In the genomic region with DNA sequence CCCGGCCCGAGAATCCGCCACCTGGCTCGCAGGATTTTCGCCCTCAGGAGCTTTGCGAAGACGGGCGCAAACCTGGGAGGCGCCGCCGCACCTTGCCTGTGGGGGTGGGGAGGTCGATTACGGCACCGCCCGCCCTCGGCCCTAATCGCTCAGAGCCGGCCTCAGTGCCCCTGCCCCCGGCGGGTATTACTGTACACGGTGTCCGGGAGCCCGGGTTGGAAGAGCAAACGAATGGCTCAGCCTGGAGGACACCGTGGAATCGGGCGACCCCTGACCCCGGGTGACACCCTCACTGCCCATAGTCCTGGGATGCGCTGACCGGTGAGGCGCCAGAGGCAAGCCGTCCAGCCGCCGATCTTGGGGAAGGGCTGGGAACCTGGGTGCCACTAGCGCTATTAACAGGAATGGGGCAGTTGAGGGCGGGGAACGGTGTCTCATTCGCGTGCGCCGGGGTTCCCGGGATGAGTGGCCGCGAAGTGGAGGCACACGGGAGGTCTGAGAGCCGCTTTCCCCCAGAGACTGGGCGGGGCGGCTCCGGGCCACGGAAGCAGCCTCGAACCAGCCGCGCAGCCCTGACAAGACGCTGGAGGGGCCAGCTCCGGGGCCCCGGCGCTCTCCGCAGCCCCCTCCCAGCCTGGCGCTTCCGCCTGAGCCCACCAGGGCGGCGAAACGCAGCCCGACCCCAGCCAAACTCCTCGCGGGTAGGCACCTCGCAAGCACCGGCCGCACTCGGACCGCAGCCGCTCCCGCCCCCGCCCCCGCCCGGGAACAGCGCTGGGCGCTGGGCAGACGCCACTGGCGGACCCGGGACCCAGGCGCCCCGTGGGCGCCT, we compare ENCODE assay signal across 8 cellular contexts.
DNase-seq lines count a peak whose midpoint lies in the region; ATAC-seq, FAIRE-seq and TF ChIP-seq lines count a peak whose summit lies in the region.

No MANE protein-coding gene starts in this region.

- peaks cover 6 to 78% of the 10 kb centered on the region in 2 experiments; a peak in 3 of 5 replicates for H3K4me1 ChIP-seq in K562 (replicated peaks in 1 of 2; ENCODE audit: control insufficient read depth in 2 of 2, insufficient read depth in 2 of 2, low read length in 2 of 2)

- ATAC-seq in K562, result peak; percentile 32
- ATAC-seq in HG02610 (IDR thresholded peaks at IDR 0.05; ENCODE audit: unreplicated experiment), result no peak
- no peak for ATAC-seq in left lobe of liver
- ATAC-seq in GM19035 (IDR thresholded peaks at IDR 0.05; ENCODE audit: unreplicated experiment), result no peak

- H3K4me1 Mint-ChIP-seq in nephron, result peaks cover 28% of the 10 kb centered on the region

- H3K9me3 ChIP-seq in K562 (replicated peaks; ENCODE audit: control insufficient read depth, insufficient read depth, low read depth, low read length), result no peaks in the 10 kb centered on the region

- H2AFZ ChIP-seq in K562 (ENCODE audit: low read depth, low read length), result peak overlapping the region; percentile 84

- no peak for FAIRE-seq in K562 (lab: Jason Lieb, UNC)

- CTCF ChIA-PET in K562 (lab: Yijun Ruan, JAX; ENCODE audit: low intra/inter-chr PET ratio), result no interaction called here

- peak overlapping the region; percentile 66 to 97; a peak in 3 of 4 replicates for H3K9ac ChIP-seq in K562 (ENCODE audit: insufficient read depth in 1 of 2, low read depth in 2 of 2, low read length in 2 of 2)

- peaks cover 89% of the 10 kb centered on the region for H3K27me3 Mint-ChIP-seq in nephron (ENCODE audit: low read depth)

- TF ChIP-seq EP300 in K562 (IDR thresholded peaks at IDR 0.05; ENCODE audit: low read length), result no peak

- no peaks in the 10 kb centered on the region for H3K36me3 Mint-ChIP-seq in nephron (ENCODE audit: low read depth)

- H3K79me2 ChIP-seq in K562 (ENCODE audit: control insufficient read depth, insufficient read depth, low read length), result peaks cover 23% of the 10 kb centered on the region; the same call in 2 of the 3 replicates

- no peak for TF ChIP-seq POLR2A in K562 (conservative IDR thresholded peaks at IDR 0.05)

- WGBS in K562 (ENCODE audit: insufficient coverage, low coverage, missing lambda C conversion rate), result 29% methylated on average over 76 of the region's 84 CpGs

- no peak for DNase-seq in GM06990 (ENCODE audit: extremely low read depth, insufficient read length)
- peak; percentile 80 for DNase-seq in HuH-7.5 (ENCODE audit: low spot score)
- DNase-seq in K562 (ENCODE audit: extremely low read depth in 1 of 4, low spot score in 3 of 4), result peak in 2 of 4 experiments; percentile 49 to 75
- DNase-seq in NCI-H1694 treated with DMSO at 0.1 percent for 48 hours (lab: John Stamatoyannopoulos, UW), result no peak
- no peak for DNase-seq in left lobe of liver (ENCODE audit: low spot score)

- POLR2A ChIA-PET in K562 (lab: Yijun Ruan, JAX), result interaction anchor here (0.6 to 1.5 kb wide), 5 partner anchors 9 to 171 kb away, joined by 3 to 5 read pairs (median 3); no protein-coding TSS in a partner anchor

- no peak overlapping the region for H3K27ac Mint-ChIP-seq in nephron

- H3K9me3 Mint-ChIP-seq in nephron, result no peaks in the 10 kb centered on the region

- peak overlapping the region in 2 of 3 experiments; percentile 46 to 66 for H3K4me3 Mint-ChIP-seq in nephron

- H4K20me1 ChIP-seq in K562 (replicated peaks; ENCODE audit: control insufficient read depth, insufficient read depth, low read length), result no peaks in the 10 kb centered on the region; the same call in 1 of the 2 replicates

- intact Hi-C loops in K562 (cut with micrococcal nuclease), result no loop called here

- no TSS peak for BruUV-seq in K562 (replicated peaks; lab: Mats Ljungman, UMichigan)

- in situ Hi-C loops in K562 (cut with MboI), result no loop called here

- TF ChIP-seq CTCF in GM06990 (IDR thresholded peaks at IDR 0.05; ENCODE audit: insufficient read depth, low read length, poor library complexity, severe bottlenecking), result no peak
- TF ChIP-seq CTCF in K562 (IDR thresholded peaks at IDR 0.05 in 2 of 3, conservative IDR thresholded peaks at IDR 0.05 in 1 of 3; ENCODE audit: insufficient read depth in 2 of 3, low read depth in 1 of 3, low read length in 3 of 3), result peak in 1 of 3 experiments; percentile 42; a peak in 1 of 6 replicates
- peak in 2 of 3 experiments; percentile 13 to 22 for TF ChIP-seq CTCF in nephron (IDR thresholded peaks at IDR 0.05; ENCODE audit: unreplicated experiment in 3 of 3)

- H3K36me3 ChIP-seq in GM06990 (ENCODE audit: control insufficient read depth, insufficient read depth, low read length), result no peaks in the 10 kb centered on the region
- H3K36me3 ChIP-seq in K562 (ENCODE audit: control insufficient read depth, insufficient read depth, low read length), result no peaks in the 10 kb centered on the region

- H3K9me1 ChIP-seq in K562 (ENCODE audit: control insufficient read depth, insufficient read depth, low read length), result no peaks in the 10 kb centered on the region

- H3K27me3 ChIP-seq in GM06990 (replicated peaks; ENCODE audit: control insufficient read depth, insufficient read depth, low read length) (peaks cover 4% of the 10 kb centered on the region; the same call in 1 of the 2 replicates), K562 (ENCODE audit: control insufficient read depth in 2 of 2, insufficient read depth in 2 of 2, low read length in 2 of 2) (no peaks in the 10 kb centered on the region)

- TF ChIP-seq RAD21 in K562 (CRISPR knock-in tag; conservative IDR thresholded peaks at IDR 0.05 in 1 of 2, IDR thresholded peaks at IDR 0.05 in 1 of 2), result no peak

- peak overlapping the region; percentile 70 for H3K4me3 ChIP-seq in GM06990 (replicated peaks; ENCODE audit: low read depth, low read length)
- peak overlapping the region; percentile 93 for H3K4me3 ChIP-seq in K562

- peak overlapping the region; percentile 78; the same call in 2 of the 3 replicates for H3K27ac ChIP-seq in K562 (ENCODE audit: extremely low read depth, low read depth, low read length)

- H3K4me2 ChIP-seq in K562 (ENCODE audit: insufficient read depth, low read length), result peak overlapping the region; percentile 86

TF ChIP-seq in K562, 482 proteins besides CTCF, POLR2A, EP300 and RAD21 (continues in another document):
- TF ChIP-seq FIP1L1 (IDR thresholded peaks at IDR 0.05; ENCODE audit: low read depth, low read length, poor library complexity, severe bottlenecking) (peak; percentile 14), PCBP1 (IDR thresholded peaks at IDR 0.05; ENCODE audit: low read depth, low read length, poor library complexity, severe bottlenecking) (peak; percentile 52), ZBTB1 (CRISPR knock-in tag; IDR thresholded peaks at IDR 0.05; ENCODE audit: borderline replicate concordance, low read depth) (peak; percentile 63), FOXA3 (CRISPR knock-in tag; conservative IDR thresholded peaks at IDR 0.05 in 1 of 2, IDR thresholded peaks at IDR 0.05 in 1 of 2) (0 out of 4 replicates have a peak, but pooled peaks of 1 of the 2 experiments have one; percentile 71), RBFOX2 (IDR thresholded peaks at IDR 0.05; ENCODE audit: low read depth, low read length) (peak; percentile 29), FOXM1 (IDR thresholded peaks at IDR 0.05; ENCODE audit: low read depth) (no peak), FOXM1 (CRISPR knock-in tag; IDR thresholded peaks at IDR 0.05; ENCODE audit: low read depth) (peak; percentile 89; the same call in 1 of the 2 replicates), ZKSCAN8 (CRISPR knock-in tag; IDR thresholded peaks at IDR 0.05) (no peak), GATAD2A (IDR thresholded peaks at IDR 0.05) (0 out of 2 replicates have a peak, but pooled peaks have one; percentile 24)
- TF ChIP-seq, protein P1, sequence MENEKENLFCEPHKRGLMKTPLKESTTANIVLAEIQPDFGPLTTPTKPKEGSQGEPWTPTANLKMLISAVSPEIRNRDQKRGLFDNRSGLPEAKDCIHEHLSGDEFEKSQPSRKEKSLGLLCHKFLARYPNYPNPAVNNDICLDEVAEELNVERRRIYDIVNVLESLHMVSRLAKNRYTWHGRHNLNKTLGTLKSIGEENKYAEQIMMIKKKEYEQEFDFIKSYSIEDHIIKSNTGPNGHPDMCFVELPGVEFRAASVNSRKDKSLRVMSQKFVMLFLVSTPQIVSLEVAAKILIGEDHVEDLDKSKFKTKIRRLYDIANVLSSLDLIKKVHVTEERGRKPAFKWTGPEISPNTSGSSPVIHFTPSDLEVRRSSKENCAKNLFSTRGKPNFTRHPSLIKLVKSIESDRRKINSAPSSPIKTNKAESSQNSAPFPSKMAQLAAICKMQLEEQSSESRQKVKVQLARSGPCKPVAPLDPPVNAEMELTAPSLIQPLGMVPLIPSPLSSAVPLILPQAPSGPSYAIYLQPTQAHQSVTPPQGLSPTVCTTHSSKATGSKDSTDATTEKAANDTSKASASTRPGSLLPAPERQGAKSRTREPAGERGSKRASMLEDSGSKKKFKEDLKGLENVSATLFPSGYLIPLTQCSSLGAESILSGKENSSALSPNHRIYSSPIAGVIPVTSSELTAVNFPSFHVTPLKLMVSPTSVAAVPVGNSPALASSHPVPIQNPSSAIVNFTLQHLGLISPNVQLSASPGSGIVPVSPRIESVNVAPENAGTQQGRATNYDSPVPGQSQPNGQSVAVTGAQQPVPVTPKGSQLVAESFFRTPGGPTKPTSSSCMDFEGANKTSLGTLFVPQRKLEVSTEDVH (IDR thresholded peaks at IDR 0.05; ENCODE audit: low read depth, partially characterized antibody), result no peak
- TF ChIP-seq, protein P2, sequence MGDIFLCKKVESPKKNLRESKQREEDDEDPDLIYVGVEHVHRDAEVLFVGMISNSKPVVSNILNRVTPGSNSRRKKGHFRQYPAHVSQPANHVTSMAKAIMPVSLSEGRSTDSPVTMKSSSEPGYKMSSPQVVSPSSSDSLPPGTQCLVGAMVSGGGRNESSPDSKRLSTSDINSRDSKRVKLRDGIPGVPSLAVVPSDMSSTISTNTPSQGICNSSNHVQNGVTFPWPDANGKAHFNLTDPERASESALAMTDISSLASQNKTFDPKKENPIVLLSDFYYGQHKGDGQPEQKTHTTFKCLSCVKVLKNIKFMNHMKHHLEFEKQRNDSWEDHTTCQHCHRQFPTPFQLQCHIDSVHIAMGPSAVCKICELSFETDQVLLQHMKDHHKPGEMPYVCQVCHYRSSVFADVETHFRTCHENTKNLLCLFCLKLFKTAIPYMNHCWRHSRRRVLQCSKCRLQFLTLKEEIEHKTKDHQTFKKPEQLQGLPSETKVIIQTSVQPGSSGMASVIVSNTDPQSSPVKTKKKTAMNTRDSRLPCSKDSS (IDR thresholded peaks at IDR 0.05; ENCODE audit: low read depth, partially characterized antibody), result no peak
- TF ChIP-seq, protein P3, sequence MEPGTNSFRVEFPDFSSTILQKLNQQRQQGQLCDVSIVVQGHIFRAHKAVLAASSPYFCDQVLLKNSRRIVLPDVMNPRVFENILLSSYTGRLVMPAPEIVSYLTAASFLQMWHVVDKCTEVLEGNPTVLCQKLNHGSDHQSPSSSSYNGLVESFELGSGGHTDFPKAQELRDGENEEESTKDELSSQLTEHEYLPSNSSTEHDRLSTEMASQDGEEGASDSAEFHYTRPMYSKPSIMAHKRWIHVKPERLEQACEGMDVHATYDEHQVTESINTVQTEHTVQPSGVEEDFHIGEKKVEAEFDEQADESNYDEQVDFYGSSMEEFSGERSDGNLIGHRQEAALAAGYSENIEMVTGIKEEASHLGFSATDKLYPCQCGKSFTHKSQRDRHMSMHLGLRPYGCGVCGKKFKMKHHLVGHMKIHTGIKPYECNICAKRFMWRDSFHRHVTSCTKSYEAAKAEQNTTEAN (CRISPR knock-in tag; IDR thresholded peaks at IDR 0.05), result peak; percentile 12; the same call in 1 of the 2 replicates
